In genomic region chr13:112450567-112451240, GRCh38 we compare ENCODE assay signal across 19 cellular contexts.
DNase-seq lines count a peak whose midpoint lies in the region; TF ChIP-seq lines count a peak whose summit lies in the region.
"Had no signal": no experiment of that assay in that cellular context is flagged by ENCODE, and none has a peak within 500 bp of the region (broad histone marks: within the 10 kb centered on the region; RNA-seq: fewer than 3 reads in every experiment).

No MANE protein-coding gene starts in this region.

- H3K36me3 ChIP-seq in neural progenitor cell, result no peaks in the 10 kb centered on the region
- no peaks in the 10 kb centered on the region for H3K36me3 ChIP-seq in tibial nerve
- H3K36me3 ChIP-seq: cardiac muscle cell, transverse colon had no signal

- H3K36me3 Mint-ChIP-seq in neural progenitor cell, result no peaks in the 10 kb centered on the region
- H3K36me3 Mint-ChIP-seq: immature natural killer cell; naive thymus-derived CD4-positive, alpha-beta T cell; stimulated activated memory B cell treated with anti-CD40 and anti-IgM and Interleukin-4, amounts not matched to agents 10 μg/mL and 1 μg/mL and 100 μg/mL, for 72 hours; T-cell had no signal

- H3K9ac ChIP-seq in neural progenitor cell, result no peak overlapping the region
- H3K9ac ChIP-seq: KMS-11 had no signal

- H2AFZ ChIP-seq in neural progenitor cell (replicated peaks), result no peak overlapping the region

- H3K4me2 ChIP-seq in neural progenitor cell, result no peak overlapping the region
- H3K4me2 ChIP-seq: KMS-11 had no signal

- H3K27me3 ChIP-seq in neural progenitor cell, result peaks cover 6% of the 10 kb centered on the region
- H3K27me3 ChIP-seq in tibial nerve, result peaks cover 0 to 5% of the 10 kb centered on the region in 2 donors

- H3K4me1 ChIP-seq in neural progenitor cell (no peaks in the 10 kb centered on the region), tibial nerve (no peaks in the 10 kb centered on the region)
- H3K4me1 ChIP-seq: psoas muscle, transverse colon had no signal

- peaks cover 10% of the 10 kb centered on the region for H3K27me3 Mint-ChIP-seq in neural progenitor cell (ENCODE audit: insufficient read depth, low read depth)

- H3K27ac ChIP-seq in neural progenitor cell (no peak overlapping the region), tibial nerve (no peak overlapping the region)
- H3K27ac ChIP-seq: 22Rv1, cardiac muscle cell, KMS-11, psoas muscle, transverse colon had no signal

- no peaks in the 10 kb centered on the region for H4K20me1 ChIP-seq in neural progenitor cell (ENCODE audit: low read depth)

- DNase-seq in NCI-H1436 (lab: John Stamatoyannopoulos, UW), result peak; percentile 35
- DNase-seq in NCI-H1436 treated with DMSO at 0.1 percent for 48 hours (lab: John Stamatoyannopoulos, UW), result no peak
- peak; percentile 72 for DNase-seq in NCI-H1105 (lab: John Stamatoyannopoulos, UW)
- peak; percentile 98 for DNase-seq in NCI-H69 (lab: John Stamatoyannopoulos, UW)
- no peak for DNase-seq in neural progenitor cell (ENCODE audit: low spot score)
- DNase-seq in mucosa of gallbladder (ENCODE audit: low spot score), result no peak
- no peak for DNase-seq in GOT3 (lab: John Stamatoyannopoulos, UW)
- no peak for DNase-seq in tibial nerve (ENCODE audit: low spot score in 2 of 2)
- DNase-seq: immature natural killer cell; naive thymus-derived CD4-positive, alpha-beta T cell; NCI-H187 treated with DMSO at 0.1 percent for 48 hours; T-cell; transverse colon had no signal

- no peaks in the 10 kb centered on the region for H3K79me2 ChIP-seq in neural progenitor cell (ENCODE audit: low read depth)

- peaks cover 32% of the 10 kb centered on the region for H3K4me1 Mint-ChIP-seq in neural progenitor cell
- H3K4me1 Mint-ChIP-seq: immature natural killer cell; naive thymus-derived CD4-positive, alpha-beta T cell; stimulated activated memory B cell treated with anti-CD40 and anti-IgM and Interleukin-4, amounts not matched to agents 10 μg/mL and 1 μg/mL and 100 μg/mL, for 72 hours; T-cell had no signal

- H3K27ac Mint-ChIP-seq in neural progenitor cell, result peak overlapping the region; percentile 3
- H3K27ac Mint-ChIP-seq: immature natural killer cell; naive thymus-derived CD4-positive, alpha-beta T cell; stimulated activated memory B cell treated with anti-CD40 and anti-IgM and Interleukin-4, amounts not matched to agents 10 μg/mL and 1 μg/mL and 100 μg/mL, for 72 hours; T-cell had no signal

- TF ChIP-seq POLR2A in tibial nerve (IDR thresholded peaks at IDR 0.05), result no peak

- TF ChIP-seq CTCF in neural progenitor cell (IDR thresholded peaks at IDR 0.05) (no peak), tibial nerve (IDR thresholded peaks at IDR 0.05) (no peak)

- WGBS in tibial nerve, 2 donors, result 35 to 49% methylated on average over 19 of the region's 19 CpGs

- no peak for TF ChIP-seq EP300 in tibial nerve (IDR thresholded peaks at IDR 0.05)

- no peaks in the 10 kb centered on the region for H3F3A ChIP-seq in neural progenitor cell (ENCODE audit: low read depth)

- no peak overlapping the region for H3K4me3 Mint-ChIP-seq in neural progenitor cell
- H3K4me3 Mint-ChIP-seq: immature natural killer cell; naive thymus-derived CD4-positive, alpha-beta T cell; stimulated activated memory B cell treated with anti-CD40 and anti-IgM and Interleukin-4, amounts not matched to agents 10 μg/mL and 1 μg/mL and 100 μg/mL, for 72 hours; T-cell had no signal

- no peak overlapping the region for H3K4me3 ChIP-seq in neural progenitor cell
- no peak overlapping the region for H3K4me3 ChIP-seq in tibial nerve
- H3K4me3 ChIP-seq: cardiac muscle cell, lung, psoas muscle, transverse colon had no signal

- H3K9me3 Mint-ChIP-seq in neural progenitor cell, result no peaks in the 10 kb centered on the region
- H3K9me3 Mint-ChIP-seq: stimulated activated memory B cell treated with anti-CD40 and anti-IgM and Interleukin-4, amounts not matched to agents 10 μg/mL and 1 μg/mL and 100 μg/mL, for 72 hours; T-cell had no signal

- no peaks in the 10 kb centered on the region for H3K9me3 ChIP-seq in neural progenitor cell (ENCODE audit: low read depth)
- H3K9me3 ChIP-seq in tibial nerve, result peaks cover 0 to under 1% (median 0%) of the 10 kb centered on the region in 4 donors
- H3K9me3 ChIP-seq: psoas muscle, transverse colon had no signal

Comparison
In these comparisons a context has a peak if more than half of its experiments do, and no peak if none do; other contexts are left out.
1. DNase-seq: peak in NCI-H1436 (single experiment), NCI-H1105 (single experiment) and NCI-H69 (single experiment); none in NCI-H1436 treated with DMSO at 0.1 percent for 48 hours (single experiment), neural progenitor cell (single experiment), mucosa of gallbladder (single experiment), GOT3 (single experiment) and tibial nerve (0 of 2).